ENCODE assay signal across 8 cellular contexts in the genomic region with DNA sequence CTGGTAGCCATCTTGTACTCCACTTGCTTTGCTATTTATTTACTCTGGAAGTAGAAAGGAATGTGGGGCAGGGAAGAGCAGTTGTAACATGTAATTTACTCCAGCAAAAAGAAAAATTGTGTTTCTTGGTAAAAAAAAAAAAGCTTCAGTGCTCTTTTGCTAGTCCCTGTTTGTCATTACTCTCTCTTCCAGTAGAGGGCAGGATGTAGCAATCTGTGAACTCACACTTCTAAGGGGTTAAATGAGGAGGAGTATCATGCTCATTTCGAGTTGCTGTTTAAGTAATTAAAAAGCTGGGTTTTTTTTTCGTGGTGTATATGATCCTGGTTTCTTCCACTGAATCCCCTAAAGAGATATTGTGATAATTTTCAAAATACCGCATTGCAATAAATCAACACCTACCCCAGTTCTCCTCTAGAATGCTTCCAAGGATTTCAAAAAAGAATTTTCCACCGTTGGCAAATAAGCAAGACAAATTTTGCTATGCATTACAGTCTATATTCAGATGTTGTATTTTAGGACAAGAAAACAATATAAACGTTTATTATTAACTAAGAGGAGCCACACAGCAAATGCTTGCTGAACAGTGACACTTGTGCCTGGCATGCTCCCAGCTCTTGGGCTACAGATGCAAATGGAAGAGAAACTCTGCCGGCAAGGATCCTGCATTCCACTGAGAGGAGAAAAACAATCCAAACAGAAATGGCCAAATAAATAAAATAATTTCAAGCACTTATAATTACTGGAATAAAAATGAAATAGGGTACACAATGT.
DNase-seq lines count a peak whose midpoint lies in the region; ATAC-seq, FAIRE-seq and TF ChIP-seq lines count a peak whose summit lies in the region.

No MANE protein-coding gene starts in this region.

- no peak overlapping the region for H3K9ac ChIP-seq in HepG2 (ENCODE audit: insufficient read depth, low read depth, low read length)

- CTCF ChIA-PET in HepG2 (lab: Yijun Ruan, JAX; ENCODE audit: low intra/inter-chr PET ratio, low total read pairs) = interaction anchor here (0.6 to 1.2 kb wide), 2 partner anchors 483 to 608 kb away, joined by 3 to 4 read pairs; no protein-coding TSS in a partner anchor

- POLR2A ChIA-PET in HepG2 (lab: Yijun Ruan, JAX) = no interaction called here

- H3K36me3 ChIP-seq in HepG2 (replicated peaks in 1 of 2; ENCODE audit: control insufficient read depth in 1 of 2, insufficient read depth in 2 of 2, low read length in 2 of 2) = no peaks in the 10 kb centered on the region

- TF ChIP-seq RAD21 in HepG2 (CRISPR knock-in tag; IDR thresholded peaks at IDR 0.05) = no peak

- peak; percentile 55 for TF ChIP-seq CTCF in HepG2 (CRISPR knock-in tag; IDR thresholded peaks at IDR 0.05)

- BruUV-seq in HepG2 (replicated peaks; lab: Mats Ljungman, UMichigan) = no TSS peak

- TF ChIP-seq EP300 in HepG2 (IDR thresholded peaks at IDR 0.05; ENCODE audit: low read depth in 2 of 2, low read length in 2 of 2) = no peak
- no peak for TF ChIP-seq EP300 in HepG2 (CRISPR knock-in tag; IDR thresholded peaks at IDR 0.05; ENCODE audit: borderline replicate concordance)

- no peak overlapping the region for H3K4me3 ChIP-seq in HepG2 (replicated peaks in 1 of 3; ENCODE audit: insufficient read depth in 1 of 3, low read depth in 2 of 3, low read length in 3 of 3)

- TF ChIP-seq POLR2A in HepG2 (IDR thresholded peaks at IDR 0.05; ENCODE audit: insufficient read depth in 1 of 2, low read depth in 2 of 2, low read length in 2 of 2) = no peak

- 7% methylated on average over 6 of the region's 6 CpGs for WGBS in HepG2 (ENCODE audit: low lambda C conversion rate)

- ATAC-seq in HG03045 (IDR thresholded peaks at IDR 0.05; ENCODE audit: unreplicated experiment) (peak; percentile 62), HepG2 (peak; percentile 44; the same call in 1 of the 3 replicates)

- DNase-seq in DMS 273 (lab: John Stamatoyannopoulos, UW; ENCODE audit: unreplicated experiment) = peak; percentile 78
- DNase-seq in DMS 273 treated with DMSO at 0.1 percent for 48 hours (lab: John Stamatoyannopoulos, UW) = no peak
- peak; percentile 84 for DNase-seq in NCI-H2227 treated with DMSO at 0.1 percent for 48 hours (lab: John Stamatoyannopoulos, UW)
- peak; percentile 22 for DNase-seq in brain pericyte (ENCODE audit: low read depth, low spot score)
- DNase-seq in HepG2 (ENCODE audit: low spot score) = peak; percentile 55
- no peak for DNase-seq in stimulated activated CD4-positive, alpha-beta T cell treated with anti-CD3 and anti-CD28 coated beads, Interleukin-4, amount 100 ng/mL, for 24 hours
- DNase-seq in stimulated activated CD4-positive, alpha-beta T cell treated with anti-CD3 and anti-CD28 coated beads, Interleukin-4, amount 100 ng/mL, for 1 hour = no peak

- no peak overlapping the region for H3K4me2 ChIP-seq in HepG2 (ENCODE audit: low read depth, low read length)

- no peak overlapping the region for H3K27ac ChIP-seq in HepG2 (ENCODE audit: extremely low read length, insufficient read depth, low read length)

- no peak for FAIRE-seq in HepG2 (lab: Jason Lieb, UNC)

- in situ Hi-C loops in HepG2 (cut with HindIII; ENCODE audit: extremely low pct_ligation_motif_present, low pct_unique_long_range_greater_than_20kb) = loop anchor here (25.0 kb wide), 1 partner anchor 473 kb away; no protein-coding TSS in a partner anchor

- intact Hi-C loops in HepG2 (cut with micrococcal nuclease; ENCODE audit: unreplicated experiment) = loop anchor here (1.0 to 5.0 kb wide), 2 partner anchors 193 to 483 kb away; no protein-coding TSS in a partner anchor

- H3K9me3 ChIP-seq in HepG2 (ENCODE audit: low read length) = no peaks in the 10 kb centered on the region

- no peaks in the 10 kb centered on the region for H3K79me2 ChIP-seq in HepG2 (ENCODE audit: insufficient read depth, low read length)

- no peaks in the 10 kb centered on the region for H4K20me1 ChIP-seq in HepG2 (ENCODE audit: insufficient read depth, low read length)

- no peaks in the 10 kb centered on the region for H3K27me3 ChIP-seq in HepG2 (ENCODE audit: control insufficient read depth in 1 of 2, insufficient read depth in 2 of 2, low read length in 2 of 2)

- no peaks in the 10 kb centered on the region for H3K4me1 ChIP-seq in HepG2 (ENCODE audit: insufficient read depth, low read length)

- H2AFZ ChIP-seq in HepG2 (ENCODE audit: low read length) = no peak overlapping the region

TF ChIP-seq in HepG2, 621 proteins besides CTCF, POLR2A, EP300 and RAD21:
- TF ChIP-seq PHF8 (CRISPR knock-in tag; IDR thresholded peaks at IDR 0.05) (no peak), SIX4 (CRISPR knock-in tag; IDR thresholded peaks at IDR 0.05) (no peak), ZNF703 (CRISPR knock-in tag; IDR thresholded peaks at IDR 0.05; ENCODE audit: borderline replicate concordance) (no peak), NCOA2 (CRISPR knock-in tag; IDR thresholded peaks at IDR 0.05) (no peak), KDM6A (CRISPR knock-in tag; IDR thresholded peaks at IDR 0.05; ENCODE audit: low read depth) (no peak), FLYWCH1 (CRISPR knock-in tag; IDR thresholded peaks at IDR 0.05) (no peak), ZNF816 (CRISPR knock-in tag; IDR thresholded peaks at IDR 0.05; ENCODE audit: borderline replicate concordance) (no peak), ZNF251 (CRISPR knock-in tag; IDR thresholded peaks at IDR 0.05) (no peak), ZNF652 (CRISPR knock-in tag; IDR thresholded peaks at IDR 0.05; ENCODE audit: borderline replicate concordance, low read depth) (peak; percentile 95), MEIS1 (CRISPR knock-in tag; IDR thresholded peaks at IDR 0.05; ENCODE audit: borderline replicate concordance) (no peak), STAG1 (CRISPR knock-in tag; IDR thresholded peaks at IDR 0.05) (peak; percentile 33)
TF ChIP-seq in HepG2: peak in this region for 2.

Comparison
In these comparisons a context has a peak if more than half of its experiments do, and no peak if none do; other contexts are left out.
1. DNase-seq: peak in DMS 273 (single experiment), NCI-H2227 treated with DMSO at 0.1 percent for 48 hours (single experiment), brain pericyte (single experiment) and HepG2 (single experiment); none in DMS 273 treated with DMSO at 0.1 percent for 48 hours (single experiment), stimulated activated CD4-positive, alpha-beta T cell treated with anti-CD3 and anti-CD28 coated beads, Interleukin-4, amount 100 ng/mL, for 24 hours (single experiment) and stimulated activated CD4-positive, alpha-beta T cell treated with anti-CD3 and anti-CD28 coated beads, Interleukin-4, amount 100 ng/mL, for 1 hour (single experiment).